ENCODE assay signal across 32 cellular contexts in genomic region chr7:9226500-9226899, GRCh38.
"Had no signal": no experiment of that assay in that cellular context is flagged by ENCODE, and none has a peak within 500 bp of the region (broad histone marks: within the 10 kb centered on the region; RNA-seq: fewer than 3 reads in every experiment).

No MANE protein-coding gene starts in this region.

- FAIRE-seq: astrocyte, TTC549 had no signal

- DNase-seq: activated B cell treated with CpG ODN at 0.5 μM for 24 hours; activated CD4-positive, alpha-beta memory T cell treated with anti-CD3 and anti-CD28 coated beads for 36 hours; activated CD4-positive, alpha-beta T cell treated with anti-CD3 and anti-CD28 coated beads for 4 hours; activated CD4-positive, alpha-beta T cell treated with anti-CD3 and anti-CD28 coated beads, Interleukin-2, amount 10 ng/mL, durations not matched to agents 24 days and 14 days; activated CD4-positive, alpha-beta T cell treated with anti-CD3 and anti-CD28 coated beads, Interleukin-2, amount 50 U/mL, for 1 hour; activated CD4-positive, alpha-beta T cell treated with anti-CD3 and anti-CD28 coated beads, Interleukin-2, amount 50 U/mL, for 4 hours; activated CD4-positive, CD25-positive, alpha-beta regulatory T cell treated with anti-CD3 and anti-CD28 coated beads, Interleukin-2, amount 50 U/mL, for 72 hours; activated CD8-positive, alpha-beta memory T cell treated with anti-CD3 and anti-CD28 coated beads, Interleukin-2, amount 50 U/mL, for 4 hours; activated CD8-positive, alpha-beta T cell treated with anti-CD3 and anti-CD28 coated beads for 36 hours; activated effector memory CD4-positive, alpha-beta T cell treated with anti-CD3 and anti-CD28 coated beads, Interleukin-2, amount 50 U/mL, for 16 hours; activated gamma-delta T cell treated with Interleukin-2 at 50 U/mL for 16 hours; activated naive CD4-positive, alpha-beta T cell; activated naive CD4-positive, alpha-beta T cell treated with anti-CD3 and anti-CD28 coated beads for 36 hours; activated naive CD4-positive, alpha-beta T cell treated with anti-CD3 and anti-CD28 coated beads, Interleukin-2, amount 50 U/mL, for 16 hours; activated naive CD8-positive, alpha-beta T cell treated with anti-CD3 and anti-CD28 coated beads for 36 hours; activated T-cell treated with anti-CD3 and anti-CD28 coated beads for 4 hours; activated T-cell treated with anti-CD3 and anti-CD28 coated beads, Interleukin-2, amount 50 U/mL, for 1 hour; activated T-cell treated with anti-CD3 and anti-CD28 coated beads, Interleukin-2, amount 50 U/mL, for 4 hours; activated T-cell treated with anti-CD3 and anti-CD28 coated beads, Interleukin-2, amount 50 U/mL, for 72 hours; adrenal gland; amniotic stem cell; aorta; body of pancreas; brain microvascular endothelial cell; central memory CD4-positive, alpha-beta T cell; T-helper 17 cell had no signal

- H3K4me3 ChIP-seq: adrenal gland, body of pancreas, breast epithelium had no signal

- H3K9me3 ChIP-seq: adrenal gland, body of pancreas, breast epithelium had no signal

- ATAC-seq: activated CD8-positive, alpha-beta T cell treated with anti-CD3 and anti-CD28 coated beads for 36 hours; activated naive CD4-positive, alpha-beta T cell treated with anti-CD3 and anti-CD28 coated beads, Interleukin-2, amount 50 U/mL, for 72 hours; activated T-cell treated with anti-CD3 and anti-CD28 coated beads, Interleukin-2, amount 50 U/mL, for 4 hours; activated T-cell treated with anti-CD3 and anti-CD28 coated beads, Interleukin-2, amount 50 U/mL, for 72 hours; activated T-helper 17 cell treated with anti-CD3 and anti-CD28 coated beads, Interleukin-2, amount 50 U/mL, for 72 hours; body of pancreas; T-helper 17 cell had no signal

- H3K27ac ChIP-seq: adrenal gland, body of pancreas, brain microvascular endothelial cell, breast epithelium, VCaP had no signal

- H3K4me1 ChIP-seq: adrenal gland, body of pancreas, breast epithelium had no signal

- H3K27me3 ChIP-seq: adrenal gland, body of pancreas, brain microvascular endothelial cell, breast epithelium had no signal

- H3K36me3 ChIP-seq: adrenal gland, brain microvascular endothelial cell, breast epithelium had no signal
